In genomic region chr5:77616920-77617319, GRCh38 we compare ENCODE assay signal across 30 cellular contexts. TPM values are rescaled to one million over a fixed set of nuclear protein-coding genes. Genes with fewer than 3 reads are reported as not detected.
DNase-seq lines count a peak whose midpoint lies in the region; ATAC-seq, FAIRE-seq and TF ChIP-seq lines count a peak whose summit lies in the region.
"Had no signal": no experiment of that assay in that cellular context is flagged by ENCODE, and none has a peak within 500 bp of the region (broad histone marks: within the 10 kb centered on the region; RNA-seq: fewer than 3 reads in every experiment).

No MANE protein-coding gene starts in this region.

- no peak overlapping the region for H3K27ac ChIP-seq in HepG2 (ENCODE audit: extremely low read length, insufficient read depth, low read length)
- no peak overlapping the region for H3K27ac ChIP-seq in right lobe of liver
- no peak overlapping the region for H3K27ac ChIP-seq in K562 (ENCODE audit: extremely low read depth, low read depth, low read length)
- H3K27ac ChIP-seq: 22Rv1, BLaER1 had no signal

- H3K79me2 ChIP-seq in HepG2 (ENCODE audit: insufficient read depth, low read length) (no peaks in the 10 kb centered on the region), K562 (ENCODE audit: control insufficient read depth, insufficient read depth, low read length) (no peaks in the 10 kb centered on the region)

- CTCF ChIA-PET in HepG2 (lab: Yijun Ruan, JAX; ENCODE audit: low intra/inter-chr PET ratio, low total read pairs) (no interaction called here), K562 (lab: Yijun Ruan, JAX; ENCODE audit: low intra/inter-chr PET ratio) (no interaction called here)

- intact Hi-C loops in HepG2 (cut with micrococcal nuclease; ENCODE audit: unreplicated experiment) (no loop called here), right lobe of liver (cut with DNase I) (no loop called here), K562 (cut with micrococcal nuclease) (no loop called here)

- no peak for TF ChIP-seq RAD21 in HepG2 (CRISPR knock-in tag; IDR thresholded peaks at IDR 0.05)
- no peak for TF ChIP-seq RAD21 in K562 (CRISPR knock-in tag; conservative IDR thresholded peaks at IDR 0.05 in 1 of 2, IDR thresholded peaks at IDR 0.05 in 1 of 2)

- peaks cover 49% of the 10 kb centered on the region for H3K27me3 Mint-ChIP-seq in type B pancreatic cell

- no peaks in the 10 kb centered on the region for H3K9me1 ChIP-seq in K562 (ENCODE audit: control insufficient read depth, insufficient read depth, low read length)

- H3K9me3 ChIP-seq in HepG2 (ENCODE audit: low read length), result no peaks in the 10 kb centered on the region
- no peaks in the 10 kb centered on the region for H3K9me3 ChIP-seq in right lobe of liver
- no peaks in the 10 kb centered on the region for H3K9me3 ChIP-seq in K562 (replicated peaks; ENCODE audit: control insufficient read depth, insufficient read depth, low read depth, low read length)
- H3K9me3 ChIP-seq: BE2C, BLaER1 had no signal

- no peak for TF ChIP-seq POLR2A in HepG2 (IDR thresholded peaks at IDR 0.05; ENCODE audit: insufficient read depth in 1 of 2, low read depth in 2 of 2, low read length in 2 of 2)
- no peak for TF ChIP-seq POLR2A in right lobe of liver (IDR thresholded peaks at IDR 0.05)
- no peak for TF ChIP-seq POLR2A in K562 (conservative IDR thresholded peaks at IDR 0.05)

- TF ChIP-seq CTCF in HepG2 (CRISPR knock-in tag; IDR thresholded peaks at IDR 0.05) (no peak), right lobe of liver (IDR thresholded peaks at IDR 0.05) (no peak), K562 (IDR thresholded peaks at IDR 0.05 in 2 of 3, conservative IDR thresholded peaks at IDR 0.05 in 1 of 3; ENCODE audit: insufficient read depth in 2 of 3, low read depth in 1 of 3, low read length in 3 of 3) (no peak), type B pancreatic cell (conservative IDR thresholded peaks at IDR 0.05) (no peak)

- H3K4me1 ChIP-seq in HepG2 (ENCODE audit: insufficient read depth, low read length) (no peaks in the 10 kb centered on the region), right lobe of liver (no peaks in the 10 kb centered on the region), K562 (replicated peaks in 1 of 2; ENCODE audit: control insufficient read depth in 2 of 2, insufficient read depth in 2 of 2, low read length in 2 of 2) (no peaks in the 10 kb centered on the region)
- H3K4me1 ChIP-seq: BE2C, BLaER1 had no signal

- BruUV-seq in HepG2 (replicated peaks; lab: Mats Ljungman, UMichigan) (no TSS peak), K562 (replicated peaks; lab: Mats Ljungman, UMichigan) (no TSS peak)

- H2AFZ ChIP-seq in HepG2 (ENCODE audit: low read length), result no peak overlapping the region
- no peak overlapping the region for H2AFZ ChIP-seq in K562 (ENCODE audit: low read depth, low read length)

- H3K4me2 ChIP-seq in HepG2 (ENCODE audit: low read depth, low read length) (no peak overlapping the region), K562 (ENCODE audit: insufficient read depth, low read length) (no peak overlapping the region)
- H3K4me2 ChIP-seq: BLaER1 had no signal

- ATAC-seq in HepG2 (no peak), right lobe of liver (no peak), K562 (no peak), GM18520 (IDR thresholded peaks at IDR 0.05; ENCODE audit: unreplicated experiment) (no peak)

- H3K4me3 Mint-ChIP-seq in type B pancreatic cell, result no peak overlapping the region
- H3K4me3 Mint-ChIP-seq: CD14-positive monocyte; CD4-positive, alpha-beta memory T cell; CD4-positive, CD25-positive, alpha-beta regulatory T cell; CD8-positive, alpha-beta memory T cell had no signal

- no peaks in the 10 kb centered on the region for H3K36me3 ChIP-seq in HepG2 (replicated peaks in 1 of 2; ENCODE audit: control insufficient read depth in 1 of 2, insufficient read depth in 2 of 2, low read length in 2 of 2)
- no peaks in the 10 kb centered on the region for H3K36me3 ChIP-seq in right lobe of liver
- H3K36me3 ChIP-seq in K562 (ENCODE audit: control insufficient read depth, insufficient read depth, low read length), result no peaks in the 10 kb centered on the region
- H3K36me3 ChIP-seq: BE2C, BLaER1 had no signal

- POLR2A ChIA-PET in HepG2 (lab: Yijun Ruan, JAX) (no interaction called here), K562 (lab: Yijun Ruan, JAX) (interaction anchor here (1.0 kb wide), 1 partner anchor 11 kb away, joined by 3 read pairs; no protein-coding TSS in a partner anchor)

- in situ Hi-C loops in HepG2 (cut with HindIII; ENCODE audit: extremely low pct_ligation_motif_present, low pct_unique_long_range_greater_than_20kb), result no loop called here
- in situ Hi-C loops in K562 (cut with MboI), result no loop called here

- no peak overlapping the region for H3K27ac Mint-ChIP-seq in type B pancreatic cell
- H3K27ac Mint-ChIP-seq: CD14-positive monocyte; CD4-positive, alpha-beta memory T cell; CD4-positive, CD25-positive, alpha-beta regulatory T cell had no signal

- no peak for TF ChIP-seq EP300 in HepG2 (IDR thresholded peaks at IDR 0.05; ENCODE audit: low read depth in 2 of 2, low read length in 2 of 2)
- TF ChIP-seq EP300 in HepG2 (CRISPR knock-in tag; IDR thresholded peaks at IDR 0.05; ENCODE audit: borderline replicate concordance), result no peak
- no peak for TF ChIP-seq EP300 in K562 (IDR thresholded peaks at IDR 0.05; ENCODE audit: low read length)

- H3K4me3 ChIP-seq in HepG2 (replicated peaks in 1 of 3; ENCODE audit: insufficient read depth in 1 of 3, low read depth in 2 of 3, low read length in 3 of 3) (no peak overlapping the region), right lobe of liver (no peak overlapping the region), K562 (no peak overlapping the region)
- H3K4me3 ChIP-seq: BLaER1 had no signal

- WGBS in HepG2 (ENCODE audit: low lambda C conversion rate), result 0% methylated on average over 2 of the region's 2 CpGs
- WGBS in right lobe of liver (ENCODE audit: insufficient coverage, low coverage, low lambda C conversion rate, missing lambda C conversion rate), result 62% methylated on average over 2 of the region's 2 CpGs
- 0% methylated on average over 2 of the region's 2 CpGs for WGBS in K562 (ENCODE audit: insufficient coverage, low coverage, missing lambda C conversion rate)

- no peaks in the 10 kb centered on the region for H3K36me3 Mint-ChIP-seq in type B pancreatic cell
- H3K36me3 Mint-ChIP-seq: CD14-positive monocyte; CD4-positive, alpha-beta memory T cell; CD4-positive, CD25-positive, alpha-beta regulatory T cell; CD8-positive, alpha-beta memory T cell had no signal

- no peaks in the 10 kb centered on the region for H3K4me1 Mint-ChIP-seq in type B pancreatic cell (ENCODE audit: unreplicated experiment)
- H3K4me1 Mint-ChIP-seq: CD14-positive monocyte; CD4-positive, alpha-beta memory T cell; CD4-positive, CD25-positive, alpha-beta regulatory T cell; CD8-positive, alpha-beta memory T cell had no signal

- FAIRE-seq in HepG2 (lab: Jason Lieb, UNC) (no peak), K562 (lab: Jason Lieb, UNC) (no peak)
- FAIRE-seq: GM19239 had no signal

- no peaks in the 10 kb centered on the region; a peak in 1 of 5 replicates for H3K27me3 ChIP-seq in HepG2 (ENCODE audit: control insufficient read depth in 1 of 2, insufficient read depth in 2 of 2, low read length in 2 of 2)
- no peaks in the 10 kb centered on the region for H3K27me3 ChIP-seq in right lobe of liver
- no peaks in the 10 kb centered on the region; a peak in 1 of 5 replicates for H3K27me3 ChIP-seq in K562 (ENCODE audit: control insufficient read depth in 2 of 2, insufficient read depth in 2 of 2, low read length in 2 of 2)
- H3K27me3 ChIP-seq: BLaER1 had no signal

- H3K9me3 Mint-ChIP-seq in type B pancreatic cell, result no peaks in the 10 kb centered on the region

- H3K9ac ChIP-seq in HepG2 (ENCODE audit: insufficient read depth, low read depth, low read length) (no peak overlapping the region), K562 (ENCODE audit: insufficient read depth in 1 of 2, low read depth in 2 of 2, low read length in 2 of 2) (no peak overlapping the region)
- H3K9ac ChIP-seq: BLaER1 had no signal

- no peak for DNase-seq in HepG2 (ENCODE audit: low spot score)
- no peak for DNase-seq in right lobe of liver
- peak; percentile 67 for DNase-seq in OCI-M1 (lab: John Stamatoyannopoulos, UW)
- DNase-seq in K562 (ENCODE audit: extremely low read depth in 1 of 4, low spot score in 3 of 4), result no peak
- no peak for DNase-seq in type B pancreatic cell (ENCODE audit: extremely low spot score, unreplicated experiment)
- no peak for DNase-seq in activated naive CD4-positive, alpha-beta T cell treated with anti-CD3 and anti-CD28 coated beads, Interleukin-2, amount 50 U/mL, for 16 hours
- DNase-seq: ACHN; BE2C; C1 segment of cervical spinal cord; CD4-positive, alpha-beta memory T cell; CD4-positive, CD25-positive, alpha-beta regulatory T cell; CD8-positive, alpha-beta memory T cell; COR-L47; DMS 273 treated with DMSO at 0.1 percent for 48 hours; DMS153; DMS53; DMS79; DND-41; EL; GDM1 had no signal

- no peaks in the 10 kb centered on the region for H4K20me1 ChIP-seq in HepG2 (ENCODE audit: insufficient read depth, low read length)
- no peaks in the 10 kb centered on the region for H4K20me1 ChIP-seq in K562 (replicated peaks; ENCODE audit: control insufficient read depth, insufficient read depth, low read length)
- H4K20me1 ChIP-seq: BLaER1 had no signal

RNA-seq across cellular contexts. Expression of gene OTP, which starts 21.6 kb away (rescaled TPM):
- not detected in 2 replicates for total RNA-seq in HepG2 (2016; rRNA removed; fragmentation: Illumina TruSeq; extraction: Trizol)
- not detected in 2 replicates for total RNA-seq in HepG2 (2016; cell fraction: cytosol; rRNA removed; fragmentation: Illumina TruSeq; extraction: Trizol; ENCODE audit: low read depth)
- total RNA-seq in HepG2 (2016; cell fraction: insoluble cytoplasmic fraction; rRNA removed; fragmentation: Illumina TruSeq; extraction: Trizol), result not detected in 2 replicates
- total RNA-seq in HepG2 (2016; cell fraction: membrane; rRNA removed; fragmentation: Illumina TruSeq; extraction: Trizol), result not detected in 2 replicates
- not detected in 2 replicates for total RNA-seq in HepG2 (2016; cell fraction: nucleus; rRNA removed; fragmentation: Illumina TruSeq; extraction: Trizol)
- polyA plus RNA-seq in HepG2 (2011; rRNA removed), result not detected in 2 replicates
- not detected in 2 replicates for polyA plus RNA-seq in HepG2 (2011; cell fraction: cytosol; rRNA removed)
- polyA plus RNA-seq in HepG2 (2011; cell fraction: nucleus; rRNA removed), result not detected in 2 replicates
- not detected in 2 replicates for polyA plus RNA-seq in HepG2 (2012)
- not detected in 2 replicates for polyA plus RNA-seq in HepG2 (2016; cell fraction: cytosol; fragmentation: Illumina TruSeq; extraction: Trizol; ENCODE audit: low read depth)
- polyA plus RNA-seq in HepG2 (2016; cell fraction: insoluble cytoplasmic fraction; fragmentation: Illumina TruSeq; extraction: Trizol; ENCODE audit: low read depth), result not detected in 2 replicates
- not detected in 2 replicates for polyA plus RNA-seq in HepG2 (2016; cell fraction: membrane; fragmentation: Illumina TruSeq; extraction: Trizol; ENCODE audit: low read depth)
- not detected in 2 replicates for polyA plus RNA-seq in HepG2 (2016; cell fraction: nucleus; fragmentation: Illumina TruSeq; extraction: Trizol; ENCODE audit: insufficient read depth, low read depth)
- not detected in 2 replicates for polyA minus RNA-seq in HepG2 (2011; rRNA and poly(A)+ RNA removed; ENCODE audit: low replicate concordance)
- not detected in 2 replicates for polyA minus RNA-seq in HepG2 (2011; cell fraction: cytosol; rRNA and poly(A)+ RNA removed)
- polyA minus RNA-seq in HepG2 (2011; cell fraction: nucleus; rRNA and poly(A)+ RNA removed), result not detected in 2 replicates
- total RNA-seq in right lobe of liver, result not detected
- total RNA-seq in K562 (2011; cell fraction: chromatin; rRNA removed; ENCODE audit: low replicate concordance), result not detected in 2 replicates
- not detected in 2 replicates for total RNA-seq in K562 (2011; cell fraction: nucleolus; rRNA removed)
- total RNA-seq in K562 (2011; cell fraction: nucleoplasm; rRNA removed), result not detected in 2 replicates
- total RNA-seq in K562 (2014; rRNA removed), result not detected in 2 replicates
- not detected in 2 replicates for total RNA-seq in K562 (2014; rRNA removed; fragmentation: Illumina TruSeq; extraction: Trizol)
- not detected in 2 replicates for total RNA-seq in K562 (2015; rRNA removed; fragmentation: Illumina TruSeq; extraction: Trizol)
- 0.16 TPM in 2 replicates for total RNA-seq in K562 (2021)
- 0.04 TPM in 1 of 2 replicates, not detected in the other for polyA plus RNA-seq in K562 (2011; rRNA removed)
- 0.04 TPM in 2 replicates for polyA plus RNA-seq in K562 (2011; cell fraction: cytosol; rRNA removed)
- polyA plus RNA-seq in K562 (2011; cell fraction: nucleus; rRNA removed), result not detected in 2 replicates
- polyA plus RNA-seq in K562 (2012), result 0.08 TPM in 1 of 2 replicates, not detected in the other
- polyA plus RNA-seq in K562 (2014; fragmentation: Illumina TruSeq; extraction: Trizol), result 0.08 and 0.09 TPM in 2 replicates
- under 1 TPM; 0.04 to 0.06 TPM for polyA plus RNA-seq in K562 (2014; fragmentation: Nextera tagmentation; extraction: Ambion mirVana)
- polyA plus RNA-seq in K562 (2014; rRNA removed), result 0.04 and 0.05 TPM in 2 replicates
- 0.06 TPM in 1 of 2 replicates, not detected in the other for polyA minus RNA-seq in K562 (2011; rRNA and poly(A)+ RNA removed)
- not detected in 2 replicates for polyA minus RNA-seq in K562 (2011; cell fraction: cytosol; rRNA and poly(A)+ RNA removed)
- polyA minus RNA-seq in K562 (2011; cell fraction: nucleus; rRNA and poly(A)+ RNA removed), result not detected in 2 replicates
- 0.17 and 0.31 TPM in 2 replicates for total RNA-seq in type B pancreatic cell (ENCODE audit: low replicate concordance)
- total RNA-seq: A172; A673; CD4-positive, alpha-beta memory T cell; CD4-positive, CD25-positive, alpha-beta regulatory T cell; CD8-positive, alpha-beta memory T cell; Daoy; G401 had no signal
- polyA plus RNA-seq: AG04450; CD14-positive monocyte; CD4-positive, alpha-beta memory T cell; CD4-positive, CD25-positive, alpha-beta regulatory T cell; CD8-positive, alpha-beta memory T cell had no signal

Comparison
In these comparisons a context has a peak if more than half of its experiments do, and no peak if none do; other contexts are left out.
1. Of the 241 proteins assayed by ChIP-seq in both HepG2 and K562: peak only in HepG2: none; only in K562: MAFG; in both: MAFF and MAFK; in neither: 238.